In the genomic region with DNA sequence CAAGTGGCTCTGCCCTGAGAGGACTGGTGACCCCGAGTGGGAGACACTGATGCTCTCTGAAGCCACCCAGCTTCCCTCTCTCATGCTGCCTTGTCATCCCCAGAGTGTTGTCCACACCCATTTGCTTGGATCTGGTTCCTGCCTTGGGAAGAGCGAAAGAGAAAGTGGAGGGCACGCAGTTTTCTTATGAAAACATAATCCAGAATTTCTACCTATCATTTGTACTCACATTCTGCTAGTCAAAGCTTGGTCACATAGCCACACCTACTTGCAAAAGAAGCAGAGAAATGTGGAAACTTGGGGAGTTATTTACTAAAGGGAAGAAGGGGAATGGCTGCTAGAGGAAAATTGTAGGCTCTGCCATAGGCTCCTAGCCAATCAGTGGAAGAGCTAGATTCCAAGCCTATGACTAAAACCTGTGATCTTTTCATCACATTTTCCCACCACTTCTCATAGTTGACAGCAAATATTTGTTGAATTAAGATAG, we compare ENCODE assay signal across 9 cellular contexts.
DNase-seq lines count a peak whose midpoint lies in the region; ATAC-seq and TF ChIP-seq lines count a peak whose summit lies in the region.
"Had no signal": no experiment of that assay in that cellular context is flagged by ENCODE, and none has a peak within 500 bp of the region (broad histone marks: within the 10 kb centered on the region; RNA-seq: fewer than 3 reads in every experiment).

No MANE protein-coding gene starts in this region.

- peaks cover 15 to 34% of the 10 kb centered on the region in 2 donors for H3K4me1 ChIP-seq in thoracic aorta (ENCODE audit: control insufficient read depth in 1 of 2, low read depth in 2 of 2)

- in situ Hi-C loops in T47D (cut with HindIII; ENCODE audit: low pct_unique_long_range_greater_than_20kb, low sequenced_read_pairs) = no loop called here

- no peaks in the 10 kb centered on the region for H3K36me3 ChIP-seq in kidney epithelial cell (ENCODE audit: control insufficient read depth, insufficient read depth, low read length)
- H3K36me3 ChIP-seq in thoracic aorta = no peaks in the 10 kb centered on the region

- H3K9me3 ChIP-seq in thoracic aorta = no peaks in the 10 kb centered on the region

- peak overlapping the region; percentile 0 to 47 for H3K27ac ChIP-seq in thoracic aorta
- H3K27ac ChIP-seq: SK-N-MC had no signal

- no peak for ATAC-seq in thoracic aorta (ENCODE audit: insufficient number of reproducible peaks, low FRiP score, low read depth)
- no peak for ATAC-seq in GM19467 (IDR thresholded peaks at IDR 0.05; ENCODE audit: unreplicated experiment)
- no peak for ATAC-seq in GM21528 (IDR thresholded peaks at IDR 0.05; ENCODE audit: low FRiP score, unreplicated experiment)

- TF ChIP-seq CTCF in kidney epithelial cell (IDR thresholded peaks at IDR 0.05; ENCODE audit: insufficient read depth, low read length, poor library complexity, severe bottlenecking) = no peak
- TF ChIP-seq CTCF in thoracic aorta (IDR thresholded peaks at IDR 0.05) = no peak

- no peaks in the 10 kb centered on the region for H3K27me3 ChIP-seq in kidney epithelial cell (ENCODE audit: control insufficient read depth, insufficient read depth, low read length)
- H3K27me3 ChIP-seq in thoracic aorta (replicated peaks; ENCODE audit: insufficient read depth) = no peaks in the 10 kb centered on the region

- DNase-seq in HPDE6-E6E7 (ENCODE audit: extremely low spot score) (peak; percentile 79), T47D (ENCODE audit: low read depth in 1 of 2, low spot score in 1 of 2) (peak; percentile 60 to 82), kidney epithelial cell (ENCODE audit: low read depth) (peak; percentile 73), thoracic aorta (ENCODE audit: low spot score) (no peak), SHP77 treated with DMSO at 0.1 percent for 48 hours (lab: John Stamatoyannopoulos, UW) (no peak)
- DNase-seq in activated CD4-positive, alpha-beta T cell treated with anti-CD3 and anti-CD28 coated beads for 1 hour = no peak

- H3K4me3 ChIP-seq in kidney epithelial cell (ENCODE audit: low read depth, low read length) = no peak overlapping the region
- peak overlapping the region; percentile 25 for H3K4me3 ChIP-seq in thoracic aorta
- H3K4me3 ChIP-seq: SK-N-MC had no signal

Comparison
In these comparisons a context has a peak if more than half of its experiments do, and no peak if none do; other contexts are left out.
1. DNase-seq: peak in HPDE6-E6E7 (single experiment), T47D (2 of 2) and kidney epithelial cell (single experiment); none in thoracic aorta (single experiment), activated CD4-positive, alpha-beta T cell treated with anti-CD3 and anti-CD28 coated beads for 1 hour (single experiment) and SHP77 treated with DMSO at 0.1 percent for 48 hours (single experiment).